ENCODE assay signal across 8 cellular contexts in the genomic region with DNA sequence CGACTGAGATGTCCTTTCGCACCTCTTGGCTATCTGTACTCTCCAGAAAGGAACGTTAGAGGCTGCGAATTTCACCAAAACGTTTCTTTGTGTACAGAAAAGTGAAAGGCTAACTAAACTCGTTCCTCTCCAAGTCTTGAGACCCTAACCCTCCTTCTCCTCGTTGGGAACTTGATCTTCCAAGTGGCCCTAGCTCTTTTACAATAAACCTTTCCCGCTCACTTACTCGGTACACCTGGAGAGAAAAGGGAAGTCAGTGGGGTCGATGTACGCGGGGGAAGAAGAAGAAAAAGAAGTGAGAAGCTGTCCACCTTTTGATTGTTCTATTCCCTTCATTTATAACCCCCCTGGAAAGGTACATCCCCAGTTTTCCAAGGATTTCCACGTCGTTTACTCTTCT.
DNase-seq lines count a peak whose midpoint lies in the region; ATAC-seq and TF ChIP-seq lines count a peak whose summit lies in the region.

No MANE protein-coding gene starts in this region.

- DNase-seq in SK-N-SH: peak; percentile 28
- peak; percentile 6 for DNase-seq in kidney tubule cell (ENCODE audit: low spot score)
- DNase-seq in LoVo (ENCODE audit: low spot score): no peak
- no peak for DNase-seq in islet precursor cell

- H3K4me1 ChIP-seq in SK-N-SH (ENCODE audit: control insufficient read depth in 1 of 2, insufficient read depth in 2 of 2, low read depth in 1 of 2, low read length in 1 of 2) (peaks cover 0 to 3% of the 10 kb centered on the region in 2 experiments; a peak in 1 of 4 replicates), stomach smooth muscle (ENCODE audit: control insufficient read depth, insufficient read depth, low read length) (peaks cover 15% of the 10 kb centered on the region)

- no peaks in the 10 kb centered on the region for H4K20me1 ChIP-seq in SK-N-SH (ENCODE audit: insufficient read depth)

- H3K4me3 ChIP-seq in SK-N-SH (ENCODE audit: low read depth in 2 of 2, low read length in 1 of 2) (no peak overlapping the region), stomach smooth muscle (ENCODE audit: low read length in 2 of 2) (peak overlapping the region; percentile 75 to 92)

- no peak overlapping the region for H2AFZ ChIP-seq in SK-N-SH (ENCODE audit: low read depth)

- peaks cover 18% of the 10 kb centered on the region for H3K4me1 Mint-ChIP-seq in activated T-helper 17 cell treated with anti-CD3 and anti-CD28 coated beads, Interleukin-2, amount 50 U/mL, for 72 hours

- ATAC-seq in SK-N-SH treated with all-trans-retinoic acid at 6 μM for 48 hours: no peak
- no peak for ATAC-seq in activated T-helper 17 cell treated with anti-CD3 and anti-CD28 coated beads, Interleukin-2, amount 50 U/mL, for 72 hours (replicated peaks)
- ATAC-seq in HG03521 (IDR thresholded peaks at IDR 0.05; ENCODE audit: unreplicated experiment): no peak

- CTCF ChIA-PET in SK-N-SH (lab: Yijun Ruan, JAX): interaction anchor here (1.4 kb wide), 1 partner anchor 322 kb away, joined by 3 read pairs; no protein-coding TSS in a partner anchor

- no peak for TF ChIP-seq EP300 in SK-N-SH (IDR thresholded peaks at IDR 0.05; ENCODE audit: borderline replicate concordance in 1 of 2, low read depth in 1 of 2, low read length in 1 of 2)

- H3K36me3 Mint-ChIP-seq in activated T-helper 17 cell treated with anti-CD3 and anti-CD28 coated beads, Interleukin-2, amount 50 U/mL, for 72 hours (ENCODE audit: low read depth): peaks cover 15% of the 10 kb centered on the region

- no peaks in the 10 kb centered on the region for H3K9me2 ChIP-seq in SK-N-SH

- POLR2A ChIA-PET in SK-N-SH (lab: Yijun Ruan, JAX): no interaction called here

- H3K9me3 Mint-ChIP-seq in activated T-helper 17 cell treated with anti-CD3 and anti-CD28 coated beads, Interleukin-2, amount 50 U/mL, for 72 hours: no peaks in the 10 kb centered on the region

- H3K27ac Mint-ChIP-seq in activated T-helper 17 cell treated with anti-CD3 and anti-CD28 coated beads, Interleukin-2, amount 50 U/mL, for 72 hours: no peak overlapping the region

- peak overlapping the region; percentile 88 for H3K4me3 Mint-ChIP-seq in activated T-helper 17 cell treated with anti-CD3 and anti-CD28 coated beads, Interleukin-2, amount 50 U/mL, for 72 hours

- H3K4me2 ChIP-seq in SK-N-SH: no peak overlapping the region

- H3K79me2 ChIP-seq in SK-N-SH (ENCODE audit: insufficient read depth): no peaks in the 10 kb centered on the region

- H3K36me3 ChIP-seq in SK-N-SH (replicated peaks in 1 of 2; ENCODE audit: control insufficient read depth in 1 of 2, insufficient read depth in 2 of 2, low read length in 1 of 2) (no peaks in the 10 kb centered on the region), stomach smooth muscle (ENCODE audit: control insufficient read depth in 2 of 2, insufficient read depth in 2 of 2, low read length in 2 of 2) (no peaks in the 10 kb centered on the region)

- TF ChIP-seq CTCF in SK-N-SH (IDR thresholded peaks at IDR 0.05): no peak

- no peak for TF ChIP-seq RAD21 in SK-N-SH (IDR thresholded peaks at IDR 0.05; ENCODE audit: low read length)

- peaks cover 67% of the 10 kb centered on the region for H3K27me3 Mint-ChIP-seq in activated T-helper 17 cell treated with anti-CD3 and anti-CD28 coated beads, Interleukin-2, amount 50 U/mL, for 72 hours

- peaks cover 85% of the 10 kb centered on the region for H3K27me3 ChIP-seq in SK-N-SH (ENCODE audit: insufficient read depth)
- H3K27me3 ChIP-seq in stomach smooth muscle (ENCODE audit: control insufficient read depth in 1 of 2, insufficient read depth in 2 of 2, low read length in 2 of 2): peaks cover 0 to 3% of the 10 kb centered on the region in 2 donors

- H3F3A ChIP-seq in SK-N-SH (replicated peaks; ENCODE audit: insufficient read depth): peaks cover 3% of the 10 kb centered on the region

- H3K27ac ChIP-seq in SK-N-SH (ENCODE audit: low read depth in 2 of 2, low read length in 1 of 2) (no peak overlapping the region), stomach smooth muscle (ENCODE audit: low read length) (peak overlapping the region; percentile 98)

- H3K9ac ChIP-seq in SK-N-SH: no peak overlapping the region
- peak overlapping the region; percentile 79 to 91 for H3K9ac ChIP-seq in stomach smooth muscle (ENCODE audit: low read length in 2 of 2)

- H3K9me3 ChIP-seq in SK-N-SH: no peaks in the 10 kb centered on the region
- no peaks in the 10 kb centered on the region for H3K9me3 ChIP-seq in stomach smooth muscle (ENCODE audit: control insufficient read depth in 2 of 2, low read length in 2 of 2)

- 7% methylated on average over 14 of the region's 14 CpGs for WGBS in SK-N-SH (ENCODE audit: low lambda C conversion rate)

TF ChIP-seq in SK-N-SH, 30 proteins besides CTCF, POLR2A, EP300 and RAD21:
- TF ChIP-seq SMC3 (IDR thresholded peaks at IDR 0.05; ENCODE audit: low read depth, low read length) (no peak), TAF1 (IDR thresholded peaks at IDR 0.05; ENCODE audit: borderline replicate concordance, low read depth, low read length) (no peak)

TF ChIP-seq in SK-N-SH treated with all-trans-retinoic acid at 6 μM for 48 hours, 23 proteins besides CTCF, POLR2A, EP300 and RAD21:
- TF ChIP-seq, protein P1, sequence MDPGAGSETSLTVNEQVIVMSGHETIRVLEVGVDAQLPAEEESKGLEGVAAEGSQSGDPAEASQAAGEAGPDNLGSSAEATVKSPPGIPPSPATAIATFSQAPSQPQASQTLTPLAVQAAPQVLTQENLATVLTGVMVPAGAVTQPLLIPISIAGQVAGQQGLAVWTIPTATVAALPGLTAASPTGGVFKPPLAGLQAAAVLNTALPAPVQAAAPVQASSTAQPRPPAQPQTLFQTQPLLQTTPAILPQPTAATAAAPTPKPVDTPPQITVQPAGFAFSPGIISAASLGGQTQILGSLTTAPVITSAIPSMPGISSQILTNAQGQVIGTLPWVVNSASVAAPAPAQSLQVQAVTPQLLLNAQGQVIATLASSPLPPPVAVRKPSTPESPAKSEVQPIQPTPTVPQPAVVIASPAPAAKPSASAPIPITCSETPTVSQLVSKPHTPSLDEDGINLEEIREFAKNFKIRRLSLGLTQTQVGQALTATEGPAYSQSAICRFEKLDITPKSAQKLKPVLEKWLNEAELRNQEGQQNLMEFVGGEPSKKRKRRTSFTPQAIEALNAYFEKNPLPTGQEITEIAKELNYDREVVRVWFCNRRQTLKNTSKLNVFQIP (CRISPR knock-in tag; IDR thresholded peaks at IDR 0.05; ENCODE audit: borderline replicate concordance, low read depth): no peak
- TF ChIP-seq, protein P2, sequence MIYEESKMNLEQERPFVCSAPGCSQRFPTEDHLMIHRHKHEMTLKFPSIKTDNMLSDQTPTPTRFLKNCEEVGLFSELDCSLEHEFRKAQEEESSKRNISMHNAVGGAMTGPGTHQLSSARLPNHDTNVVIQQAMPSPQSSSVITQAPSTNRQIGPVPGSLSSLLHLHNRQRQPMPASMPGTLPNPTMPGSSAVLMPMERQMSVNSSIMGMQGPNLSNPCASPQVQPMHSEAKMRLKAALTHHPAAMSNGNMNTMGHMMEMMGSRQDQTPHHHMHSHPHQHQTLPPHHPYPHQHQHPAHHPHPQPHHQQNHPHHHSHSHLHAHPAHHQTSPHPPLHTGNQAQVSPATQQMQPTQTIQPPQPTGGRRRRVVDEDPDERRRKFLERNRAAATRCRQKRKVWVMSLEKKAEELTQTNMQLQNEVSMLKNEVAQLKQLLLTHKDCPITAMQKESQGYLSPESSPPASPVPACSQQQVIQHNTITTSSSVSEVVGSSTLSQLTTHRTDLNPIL (CRISPR knock-in tag; IDR thresholded peaks at IDR 0.05; ENCODE audit: low read depth): no peak
- TF ChIP-seq ESRRG (CRISPR knock-in tag; IDR thresholded peaks at IDR 0.05) (no peak), ZC3H10 (CRISPR knock-in tag; IDR thresholded peaks at IDR 0.05) (no peak)
- TF ChIP-seq, protein P3, sequence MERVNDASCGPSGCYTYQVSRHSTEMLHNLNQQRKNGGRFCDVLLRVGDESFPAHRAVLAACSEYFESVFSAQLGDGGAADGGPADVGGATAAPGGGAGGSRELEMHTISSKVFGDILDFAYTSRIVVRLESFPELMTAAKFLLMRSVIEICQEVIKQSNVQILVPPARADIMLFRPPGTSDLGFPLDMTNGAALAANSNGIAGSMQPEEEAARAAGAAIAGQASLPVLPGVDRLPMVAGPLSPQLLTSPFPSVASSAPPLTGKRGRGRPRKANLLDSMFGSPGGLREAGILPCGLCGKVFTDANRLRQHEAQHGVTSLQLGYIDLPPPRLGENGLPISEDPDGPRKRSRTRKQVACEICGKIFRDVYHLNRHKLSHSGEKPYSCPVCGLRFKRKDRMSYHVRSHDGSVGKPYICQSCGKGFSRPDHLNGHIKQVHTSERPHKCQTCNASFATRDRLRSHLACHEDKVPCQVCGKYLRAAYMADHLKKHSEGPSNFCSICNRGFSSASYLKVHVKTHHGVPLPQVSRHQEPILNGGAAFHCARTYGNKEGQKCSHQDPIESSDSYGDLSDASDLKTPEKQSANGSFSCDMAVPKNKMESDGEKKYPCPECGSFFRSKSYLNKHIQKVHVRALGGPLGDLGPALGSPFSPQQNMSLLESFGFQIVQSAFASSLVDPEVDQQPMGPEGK (CRISPR knock-in tag; IDR thresholded peaks at IDR 0.05; ENCODE audit: borderline replicate concordance): no peak
- TF ChIP-seq, protein P4, sequence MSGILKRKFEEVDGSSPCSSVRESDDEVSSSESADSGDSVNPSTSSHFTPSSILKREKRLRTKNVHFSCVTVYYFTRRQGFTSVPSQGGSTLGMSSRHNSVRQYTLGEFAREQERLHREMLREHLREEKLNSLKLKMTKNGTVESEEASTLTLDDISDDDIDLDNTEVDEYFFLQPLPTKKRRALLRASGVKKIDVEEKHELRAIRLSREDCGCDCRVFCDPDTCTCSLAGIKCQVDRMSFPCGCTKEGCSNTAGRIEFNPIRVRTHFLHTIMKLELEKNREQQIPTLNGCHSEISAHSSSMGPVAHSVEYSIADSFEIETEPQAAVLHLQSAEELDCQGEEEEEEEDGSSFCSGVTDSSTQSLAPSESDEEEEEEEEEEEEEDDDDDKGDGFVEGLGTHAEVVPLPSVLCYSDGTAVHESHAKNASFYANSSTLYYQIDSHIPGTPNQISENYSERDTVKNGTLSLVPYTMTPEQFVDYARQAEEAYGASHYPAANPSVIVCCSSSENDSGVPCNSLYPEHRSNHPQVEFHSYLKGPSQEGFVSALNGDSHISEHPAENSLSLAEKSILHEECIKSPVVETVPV (CRISPR knock-in tag; IDR thresholded peaks at IDR 0.05): no peak

Comparison
In these comparisons a context has a peak if more than half of its experiments do, and no peak if none do; other contexts are left out.
1. DNase-seq: peak in SK-N-SH (single experiment) and kidney tubule cell (single experiment); none in LoVo (single experiment) and islet precursor cell (single experiment).
2. H3K4me3 ChIP-seq: peak in stomach smooth muscle (2 of 2); none in SK-N-SH (0 of 2).